ENCODE assay signal across 14 cellular contexts in genomic region chr1:246591047-246591446, GRCh38. TPM values are rescaled to one million over a fixed set of nuclear protein-coding genes. Genes with fewer than 3 reads are reported as not detected.
DNase-seq lines count a peak whose midpoint lies in the region; ATAC-seq and TF ChIP-seq lines count a peak whose summit lies in the region.
"Had no signal": no experiment of that assay in that cellular context is flagged by ENCODE, and none has a peak within 500 bp of the region (broad histone marks: within the 10 kb centered on the region; RNA-seq: fewer than 3 reads in every experiment).

No MANE protein-coding gene starts in this region.

- H4K8ac ChIP-seq in IMR-90 (ENCODE audit: low read depth in 2 of 2, low read length in 2 of 2) = peak overlapping the region in 1 of 2 experiments; percentile 88; a peak in 2 of 4 replicates

- no peak overlapping the region for H3K4me2 ChIP-seq in IMR-90 (ENCODE audit: low read depth, low read length)

- peak overlapping the region; percentile 92 for H3K23ac ChIP-seq in IMR-90 (ENCODE audit: low read depth, low read length)

- H3K27ac ChIP-seq in IMR-90 (ENCODE audit: insufficient read depth, low read length) (no peak overlapping the region), A673 (ENCODE audit: low read depth, low read length, poor library complexity, severe bottlenecking) (no peak overlapping the region)
- H3K27ac ChIP-seq: psoas muscle, upper lobe of left lung had no signal

- no peak overlapping the region; the same call in 1 of the 2 replicates for H3K27ac Mint-ChIP-seq in WTC11

- H3K36me3 ChIP-seq in IMR-90 (ENCODE audit: control insufficient read depth, insufficient read depth, low read length) = peaks cover 4% of the 10 kb centered on the region
- H3K36me3 ChIP-seq in A673 (ENCODE audit: insufficient read depth, low read length, poor library complexity, severe bottlenecking) = no peaks in the 10 kb centered on the region

- H3K79me1 ChIP-seq in IMR-90 (ENCODE audit: low read depth in 1 of 2, low read length in 2 of 2) = peaks cover 14 to 50% of the 10 kb centered on the region in 2 experiments

- H3K36me3 Mint-ChIP-seq in WTC11 = peaks cover 13% of the 10 kb centered on the region

- H4K5ac ChIP-seq in IMR-90 (ENCODE audit: low read depth, low read length) = peak overlapping the region; percentile 55; the same call in 1 of the 2 replicates

- TF ChIP-seq CTCF in IMR-90 (conservative IDR thresholded peaks at IDR 0.05; ENCODE audit: low read depth, low read length) (no peak), WTC11 (IDR thresholded peaks at IDR 0.05) (no peak), A673 (conservative IDR thresholded peaks at IDR 0.05; ENCODE audit: low read depth, low read length) (no peak)

- no peak overlapping the region for H3K56ac ChIP-seq in IMR-90 (ENCODE audit: extremely low read depth, insufficient read depth, low read length)

- ATAC-seq in GM18505 (IDR thresholded peaks at IDR 0.05; ENCODE audit: unreplicated experiment) = peak; percentile 42
- peak; percentile 36 for ATAC-seq in GM19452 (IDR thresholded peaks at IDR 0.05; ENCODE audit: unreplicated experiment)
- peak; percentile 40 for ATAC-seq in HG02884 (IDR thresholded peaks at IDR 0.05; ENCODE audit: unreplicated experiment)
- no peak for ATAC-seq in IMR-90 (ENCODE audit: low read depth)
- no peak for ATAC-seq in WTC11
- ATAC-seq: Panc1, psoas muscle had no signal

- H3K27me3 Mint-ChIP-seq in WTC11 (ENCODE audit: low read depth) = no peaks in the 10 kb centered on the region

- H2AFZ ChIP-seq in IMR-90 (replicated peaks; ENCODE audit: low read length, poor library complexity) = no peak overlapping the region

- H2AK5ac ChIP-seq in IMR-90 (ENCODE audit: low read depth, low read length) = peak overlapping the region; percentile 7; the same call in 1 of the 2 replicates

- H3K9me3 ChIP-seq in IMR-90 (ENCODE audit: control insufficient read depth, insufficient read depth, low read length) (peaks cover 2% of the 10 kb centered on the region; the same call in 1 of the 2 replicates), A673 (ENCODE audit: low read depth, low read length, poor library complexity, severe bottlenecking) (peaks cover 7% of the 10 kb centered on the region)
- H3K9me3 ChIP-seq: psoas muscle, upper lobe of left lung had no signal

- no peaks in the 10 kb centered on the region for H3K4me1 Mint-ChIP-seq in WTC11

- no peak overlapping the region for H2AK9ac ChIP-seq in IMR-90 (replicated peaks; ENCODE audit: low read depth, low read length, poor library complexity)

- intact Hi-C loops in IMR-90 (cut with micrococcal nuclease) = no loop called here
- intact Hi-C loops in A673 (cut with micrococcal nuclease; ENCODE audit: unreplicated experiment) = no loop called here

- peak overlapping the region; percentile 81 for H2BK120ac ChIP-seq in IMR-90 (ENCODE audit: low read depth, low read length)

- H3K14ac ChIP-seq in IMR-90 (replicated peaks; ENCODE audit: low read depth, low read length) = peak overlapping the region; percentile 84

- TF ChIP-seq POLR2A in GM18505 (IDR thresholded peaks at IDR 0.05; ENCODE audit: borderline replicate concordance, extremely low read depth, insufficient read depth, insufficient read length) (no peak), IMR-90 (IDR thresholded peaks at IDR 0.05; ENCODE audit: low read depth, low read length) (no peak)

- no peak for TF ChIP-seq RAD21 in IMR-90 (IDR thresholded peaks at IDR 0.05; ENCODE audit: low read length)

- peaks cover 10% of the 10 kb centered on the region for H3K9me3 Mint-ChIP-seq in WTC11

- H2BK15ac ChIP-seq in IMR-90 (ENCODE audit: low read depth, low read length) = peak overlapping the region; percentile 97; the same call in 2 of the 3 replicates

- CTCF ChIA-PET in IMR-90 (lab: Yijun Ruan, JAX) (no interaction called here), WTC11 (lab: Charles Lee) (no interaction called here), A673 (lab: Charles Lee) (no interaction called here)

- no peak overlapping the region for H3K9ac ChIP-seq in IMR-90 (ENCODE audit: low read depth, low read length)

- H3K4me3 Mint-ChIP-seq in WTC11 = no peak overlapping the region

- dilution Hi-C loops in IMR-90 (cut with HindIII; ENCODE audit: low sequenced_read_pairs, unreplicated experiment) = no loop called here

- peaks cover 13% of the 10 kb centered on the region for H3K4me1 ChIP-seq in IMR-90 (ENCODE audit: control insufficient read depth, insufficient read depth, low read length)
- peaks cover 12% of the 10 kb centered on the region for H3K4me1 ChIP-seq in A673 (ENCODE audit: insufficient read depth, low read length, poor library complexity, severe bottlenecking)

- H4K20me1 ChIP-seq in IMR-90 (ENCODE audit: insufficient read depth, low read length) = no peaks in the 10 kb centered on the region

- DNase-seq in IMR-90 (no peak), WTC11 (ENCODE audit: low spot score) (no peak), A673 (ENCODE audit: low spot score) (no peak), NCI-H524 treated with DMSO at 0.1 percent for 48 hours (lab: John Stamatoyannopoulos, UW) (no peak)
- no peak for DNase-seq in central memory CD4-positive, alpha-beta T cell
- DNase-seq: activated gamma-delta T cell treated with Interleukin-2 at 50 U/mL for 16 hours, NCI-H1694, psoas muscle, upper lobe of left lung had no signal

- BruUV-seq in IMR-90 (replicated peaks; lab: Mats Ljungman, UMichigan) = no TSS peak
- no TSS peak for BruUV-seq in A673 (replicated peaks; lab: Mats Ljungman, UMichigan)

- no peak overlapping the region; the same call in 1 of the 2 replicates for H3K18ac ChIP-seq in IMR-90 (ENCODE audit: low read depth, low read length)

- POLR2A ChIA-PET in IMR-90 (lab: Charles Lee; ENCODE audit: unreplicated experiment) = interaction anchor here (0.6 kb wide), 1 partner anchor 32 kb away, joined by 3 read pairs; no protein-coding TSS in a partner anchor
- POLR2A ChIA-PET in WTC11 (lab: Charles Lee) = no interaction called here
- POLR2A ChIA-PET in A673 (lab: Charles Lee; ENCODE audit: low non-redundant PET) = no interaction called here

- peaks cover 12% of the 10 kb centered on the region for H3K9me1 ChIP-seq in IMR-90 (ENCODE audit: insufficient read depth, low read length)

- H2BK5ac ChIP-seq in IMR-90 (ENCODE audit: low read depth, low read length, poor library complexity, severe bottlenecking) = peak overlapping the region; percentile 74

- in situ Hi-C loops in IMR-90 (cut with MboI; ENCODE audit: low sequenced_read_pairs) = no loop called here

- peak overlapping the region; percentile 96 for H2BK20ac ChIP-seq in IMR-90 (ENCODE audit: low read depth, low read length)

- peak overlapping the region; percentile 76; the same call in 1 of the 2 replicates for H4K91ac ChIP-seq in IMR-90 (ENCODE audit: insufficient read depth, low read depth, low read length)

- peak overlapping the region; percentile 96; the same call in 1 of the 2 replicates for H3K4ac ChIP-seq in IMR-90 (ENCODE audit: low read depth, low read length)

- H3K4me3 ChIP-seq in IMR-90 (ENCODE audit: insufficient read depth, low read depth, low read length) (no peak overlapping the region), A673 (ENCODE audit: low read depth, low read length, poor library complexity, severe bottlenecking) (no peak overlapping the region)
- H3K4me3 ChIP-seq: coronary artery, psoas muscle, upper lobe of left lung had no signal

- H3K27me3 ChIP-seq in IMR-90 (ENCODE audit: control insufficient read depth, insufficient read depth, low read length) (no peaks in the 10 kb centered on the region), A673 (replicated peaks; ENCODE audit: insufficient read depth, low read depth, low read length, poor library complexity) (no peaks in the 10 kb centered on the region)
- H3K27me3 ChIP-seq: upper lobe of left lung had no signal

TF ChIP-seq in IMR-90, 13 proteins besides CTCF, POLR2A, EP300 and RAD21 (continues in another document):
- TF ChIP-seq CEBPB (IDR thresholded peaks at IDR 0.05; ENCODE audit: low read depth, low read length) = no peak
- no peak for TF ChIP-seq SMC3 (IDR thresholded peaks at IDR 0.05; ENCODE audit: low read depth, low read length)
- TF ChIP-seq MAFK (IDR thresholded peaks at IDR 0.05; ENCODE audit: low read depth, low read length) = no peak
- no peak for TF ChIP-seq RFX5 (IDR thresholded peaks at IDR 0.05; ENCODE audit: low read depth, low read length)
- no peak for TF ChIP-seq MAZ (IDR thresholded peaks at IDR 0.05; ENCODE audit: borderline replicate concordance, low read depth, low read length)
- TF ChIP-seq RCOR1 (IDR thresholded peaks at IDR 0.05; ENCODE audit: insufficient replicate concordance, low read length) = no peak
- no peak for TF ChIP-seq CHD1 (IDR thresholded peaks at IDR 0.05; ENCODE audit: low read depth, low read length)

RNA-seq across cellular contexts. Expression of gene CNST, which starts 24.8 kb away (rescaled TPM):
- total RNA-seq in IMR-90 (2012; rRNA removed) (25.5 and 32.8 TPM in 2 replicates), WTC11 (2021) (17.2 to 18.4 TPM (median 17.5 TPM) in 3 replicates), A673 (2021) (21.0 and 25.0 TPM in 2 replicates)
- 14.6 and 15.4 TPM in 2 replicates for polyA plus RNA-seq in IMR-90 (2012; rRNA removed)
- 5.6 and 7.6 TPM in 2 replicates for polyA plus RNA-seq in IMR-90 (2012; cell fraction: cytosol; rRNA removed)
- 8.0 and 21.3 TPM in 2 replicates for polyA plus RNA-seq in IMR-90 (2012; cell fraction: nucleus; rRNA removed; ENCODE audit: low replicate concordance)

RNA-seq across cellular contexts. Expression of gene TFB2M, which starts 25.0 kb away (rescaled TPM):
- total RNA-seq in IMR-90 (2012; rRNA removed) (13.3 and 22.8 TPM in 2 replicates), WTC11 (2021) (16.1 to 17.3 TPM (median 16.5 TPM) in 3 replicates), A673 (2021) (18.0 and 21.1 TPM in 2 replicates)
- 13.7 and 15.7 TPM in 2 replicates for polyA plus RNA-seq in IMR-90 (2012; rRNA removed)
- 5.1 and 6.2 TPM in 2 replicates for polyA plus RNA-seq in IMR-90 (2012; cell fraction: cytosol; rRNA removed)
- 4.6 and 8.7 TPM in 2 replicates for polyA plus RNA-seq in IMR-90 (2012; cell fraction: nucleus; rRNA removed; ENCODE audit: low replicate concordance)

Comparison
In these comparisons a context has a peak if more than half of its experiments do, and no peak if none do; other contexts are left out.
1. ATAC-seq: peak in GM18505 (single experiment), GM19452 (single experiment) and HG02884 (single experiment); none in IMR-90 (single experiment) and WTC11 (single experiment).